8 cellular contexts compared by ENCODE assay signal in genomic region chr10:61835069-61835908, GRCh38.
DNase-seq lines count a peak whose midpoint lies in the region; ATAC-seq, FAIRE-seq and TF ChIP-seq lines count a peak whose summit lies in the region.

No MANE protein-coding gene starts in this region.

- WGBS in pancreas, 2 donors, result 19 to 25% methylated on average over 8 of the region's 8 CpGs

- H3K4me2 ChIP-seq in DND-41 (ENCODE audit: insufficient read depth, low read length) (no peak overlapping the region), OCI-LY1 (ENCODE audit: low read length) (no peak overlapping the region)

- no peak overlapping the region for H3K4me3 ChIP-seq in DND-41 (ENCODE audit: low read depth in 1 of 2, low read length in 2 of 2)
- no peak overlapping the region for H3K4me3 ChIP-seq in OCI-LY1 (ENCODE audit: low read depth, low read length, poor library complexity, severe bottlenecking)
- no peak overlapping the region for H3K4me3 ChIP-seq in pancreas

- TF ChIP-seq CTCF in DND-41 (IDR thresholded peaks at IDR 0.05; ENCODE audit: borderline replicate concordance, extremely low read depth, low read length, poor library complexity, severe bottlenecking) (peak; percentile 54), OCI-LY1 (IDR thresholded peaks at IDR 0.05; ENCODE audit: low read length) (peak; percentile 47; the same call in 1 of the 2 replicates), pancreas (IDR thresholded peaks at IDR 0.05) (peak in 1 of 4 donors; percentile 13)

- no peaks in the 10 kb centered on the region for H3K9me3 ChIP-seq in DND-41 (ENCODE audit: insufficient read depth, low read length, severe bottlenecking)
- H3K9me3 ChIP-seq in OCI-LY1 (ENCODE audit: low read length), result no peaks in the 10 kb centered on the region
- H3K9me3 ChIP-seq in pancreas, result no peaks in the 10 kb centered on the region

- no peaks in the 10 kb centered on the region for H3K9me2 ChIP-seq in OCI-LY1 (ENCODE audit: low read depth, low read length)

- H3K4me1 ChIP-seq in DND-41 (ENCODE audit: insufficient read depth, low read length) (peaks cover 14% of the 10 kb centered on the region), OCI-LY1 (ENCODE audit: insufficient read depth, low read length, severe bottlenecking) (peaks cover 8% of the 10 kb centered on the region), pancreas (peaks cover 25 to 48% (median 47%) of the 10 kb centered on the region in 3 donors)

- FAIRE-seq in pancreas (lab: Jason Lieb, UNC), result peak; percentile 89

- H3K27ac ChIP-seq in DND-41 (ENCODE audit: low read length) (no peak overlapping the region), OCI-LY1 (ENCODE audit: low read depth, low read length, poor library complexity, severe bottlenecking) (no peak overlapping the region), epithelial cell of prostate (peak overlapping the region; percentile 67), pancreas (peak overlapping the region; percentile 35 to 83 (median 60))

- H3K79me2 ChIP-seq in DND-41 (ENCODE audit: insufficient read depth, low read length) (no peaks in the 10 kb centered on the region), OCI-LY1 (ENCODE audit: insufficient read depth, low read length) (no peaks in the 10 kb centered on the region)

- DNase-seq in DND-41, result peak; percentile 8
- peak; percentile 27 for DNase-seq in epithelial cell of prostate (ENCODE audit: low read depth, low spot score)
- peak in 3 of 6 donors; percentile 29 to 43 (median 30) for DNase-seq in pancreas
- no peak for DNase-seq in NK-92 treated with Interleukin-12 subunit alpha and Interleukin-12 subunit beta, amount 100 ng/mL, for 24 hours (lab: John Stamatoyannopoulos, UW)
- DNase-seq in activated effector memory CD4-positive, alpha-beta T cell treated with Interleukin-2 at 50 U/mL for 16 hours, result no peak
- DNase-seq in midbrain (lab: John Stamatoyannopoulos, UW), result no peak

- H3K27me3 ChIP-seq in DND-41 (ENCODE audit: insufficient read depth, low read length, poor library complexity) (no peaks in the 10 kb centered on the region), OCI-LY1 (ENCODE audit: insufficient read depth, low read length) (no peaks in the 10 kb centered on the region), pancreas (no peaks in the 10 kb centered on the region)

- H3F3A ChIP-seq in OCI-LY1 (ENCODE audit: insufficient read depth, low read length), result no peaks in the 10 kb centered on the region

- H2AFZ ChIP-seq in DND-41 (ENCODE audit: low read depth, low read length) (no peak overlapping the region), OCI-LY1 (ENCODE audit: low read length) (peak overlapping the region; percentile 90; the same call in 1 of the 2 replicates)

- no peaks in the 10 kb centered on the region for H4K20me1 ChIP-seq in DND-41 (ENCODE audit: insufficient read depth, low read length)
- no peaks in the 10 kb centered on the region for H4K20me1 ChIP-seq in OCI-LY1 (ENCODE audit: insufficient read depth, low read length)

- intact Hi-C loops in pancreas (cut with DNase I), result no loop called here

- H3K9ac ChIP-seq in DND-41 (ENCODE audit: low read depth, low read length), result no peak overlapping the region
- H3K9ac ChIP-seq in OCI-LY1 (ENCODE audit: low read length), result no peak overlapping the region

- H3K36me3 ChIP-seq in DND-41 (ENCODE audit: insufficient read depth, low read length) (no peaks in the 10 kb centered on the region), OCI-LY1 (ENCODE audit: insufficient read depth, low read length) (no peaks in the 10 kb centered on the region), pancreas (no peaks in the 10 kb centered on the region)

- ATAC-seq in DND-41 (ENCODE audit: insufficient read depth, low read depth), result no peak; the same call in 2 of the 3 replicates
- ATAC-seq in GM21447 (IDR thresholded peaks at IDR 0.05; ENCODE audit: unreplicated experiment), result peak; percentile 72
- ATAC-seq in pancreas, result peak; percentile 59 to 68 (median 62)

Comparison
In these comparisons a context has a peak if more than half of its experiments do, and no peak if none do; other contexts are left out.
1. DNase-seq: peak in DND-41 (single experiment) and epithelial cell of prostate (single experiment); none in NK-92 treated with Interleukin-12 subunit alpha and Interleukin-12 subunit beta, amount 100 ng/mL, for 24 hours (single experiment), activated effector memory CD4-positive, alpha-beta T cell treated with Interleukin-2 at 50 U/mL for 16 hours (single experiment) and midbrain (single experiment).
2. H3K27ac ChIP-seq: peak in epithelial cell of prostate (single experiment) and pancreas (4 of 4); none in DND-41 (single experiment) and OCI-LY1 (single experiment).